Comparison of ENCODE assay signal across 16 cellular contexts in genomic region chrX:101999644-102000539, GRCh38.
"Had no signal": no experiment of that assay in that cellular context is flagged by ENCODE, and none has a peak within 500 bp of the region (broad histone marks: within the 10 kb centered on the region; RNA-seq: fewer than 3 reads in every experiment).

No MANE protein-coding gene starts in this region.

- H3K27ac Mint-ChIP-seq: activated naive CD8-positive, alpha-beta T cell treated with anti-CD3 and anti-CD28 coated beads, Interleukin-2, amount 10 ng/mL, durations not matched to agents 7 days and 5 days; type B pancreatic cell had no signal

- H3K4me1 ChIP-seq: foreskin keratinocyte, heart left ventricle, lower lobe of right lung, psoas muscle, sigmoid colon had no signal

- H3K36me3 Mint-ChIP-seq: activated naive CD8-positive, alpha-beta T cell treated with anti-CD3 and anti-CD28 coated beads, Interleukin-2, amount 10 ng/mL, durations not matched to agents 7 days and 5 days; type B pancreatic cell had no signal

- H3K4me3 Mint-ChIP-seq: activated naive CD8-positive, alpha-beta T cell treated with anti-CD3 and anti-CD28 coated beads, Interleukin-2, amount 10 ng/mL, durations not matched to agents 7 days and 5 days; naive B cell; type B pancreatic cell had no signal

- DNase-seq: activated naive CD8-positive, alpha-beta T cell treated with anti-CD3 and anti-CD28 coated beads, Interleukin-2, amount 10 ng/mL, durations not matched to agents 7 days and 5 days; activated T-cell treated with anti-CD3 and anti-CD28 coated beads, Interleukin-2, amount 50 U/mL, for 48 hours; foreskin keratinocyte; heart left ventricle; left cardiac atrium; lower lobe of right lung; midbrain; naive B cell; psoas muscle; sigmoid colon; stimulated activated CD4-positive, alpha-beta T cell treated with anti-CD3 and anti-CD28 coated beads, Interleukin-2, amount 100 ng/mL, for 48 hours; stimulated activated naive CD4-positive, alpha-beta T cell treated with Interleukin-2 at 50 U/mL for 16 hours; T-helper 2 cell had no signal

- H3K36me3 ChIP-seq: cardiac muscle cell, heart left ventricle, lower lobe of right lung, sigmoid colon had no signal

- H3K27ac ChIP-seq: cardiac muscle cell, foreskin keratinocyte, heart left ventricle, lower lobe of right lung, psoas muscle, sigmoid colon had no signal

- H3K4me3 ChIP-seq: cardiac muscle cell, heart left ventricle, lower lobe of right lung, psoas muscle, sigmoid colon had no signal

- ATAC-seq: foreskin keratinocyte, heart left ventricle, left cardiac atrium, lower lobe of right lung, psoas muscle had no signal

- H3K27me3 Mint-ChIP-seq: activated naive CD8-positive, alpha-beta T cell treated with anti-CD3 and anti-CD28 coated beads, Interleukin-2, amount 10 ng/mL, durations not matched to agents 7 days and 5 days; type B pancreatic cell had no signal

- H3K27me3 ChIP-seq: cardiac muscle cell, foreskin keratinocyte, heart left ventricle, sigmoid colon had no signal

- FAIRE-seq: colon had no signal

- H3K4me1 Mint-ChIP-seq: activated naive CD8-positive, alpha-beta T cell treated with anti-CD3 and anti-CD28 coated beads, Interleukin-2, amount 10 ng/mL, durations not matched to agents 7 days and 5 days; naive B cell had no signal

- H3K9me3 ChIP-seq: lower lobe of right lung, psoas muscle, sigmoid colon had no signal
